In genomic region chr1:24047101-24047459, GRCh38 we compare ENCODE assay signal across 10 cellular contexts.
A peak's percentile ranks its signal among the peaks of the same experiment; 100 is the strongest.
DNase-seq lines count a peak whose midpoint lies in the region; ATAC-seq, FAIRE-seq and TF ChIP-seq lines count a peak whose summit lies in the region.
"Had no signal": no experiment of that assay in that cellular context is flagged by ENCODE, and none has a peak within 500 bp of the region (broad histone marks: within the 10 kb centered on the region; RNA-seq: fewer than 3 reads in every experiment).

No MANE protein-coding gene starts in this region.

- peak overlapping the region; percentile 85 for H3K4me2 ChIP-seq in A549
- H3K4me2 ChIP-seq in H1 (ENCODE audit: insufficient read depth in 1 of 2, low read depth in 2 of 2, low read length in 2 of 2) = no peak overlapping the region

- CTCF ChIA-PET in A549 (lab: Yijun Ruan, JAX) = interaction anchor here (0.6 kb wide), 2 partner anchors 237 to 288 kb away, joined by 3 read pairs; no protein-coding TSS in a partner anchor
- CTCF ChIA-PET in H1 (lab: Charles Lee; ENCODE audit: partially characterized antibody) = interaction anchor here (0.7 to 1.2 kb wide), 2 partner anchors 25 to 28 kb away, joined by 3 read pairs; no protein-coding TSS in a partner anchor

- H3K4me3 ChIP-seq in A549 = no peak overlapping the region
- H3K4me3 ChIP-seq in H1 (ENCODE audit: extremely low read depth in 1 of 4, insufficient read depth in 2 of 4, low read depth in 3 of 4, low read length in 4 of 4) = no peak overlapping the region
- no peak overlapping the region for H3K4me3 ChIP-seq in testis

- H3K23ac ChIP-seq in H1 (ENCODE audit: insufficient read length) = no peak overlapping the region

- peak overlapping the region; percentile 82 for H4K8ac ChIP-seq in H1 (ENCODE audit: extremely low read depth, insufficient read depth, low read length)

- no peak overlapping the region for H3K18ac ChIP-seq in H1 (ENCODE audit: extremely low read depth, low read length)

- peak; percentile 81 to 91 for ATAC-seq in A549
- ATAC-seq in HG03457 (IDR thresholded peaks at IDR 0.05; ENCODE audit: unreplicated experiment) = no peak

- H3K4me3 Mint-ChIP-seq in mesothelial cell of epicardium = no peak overlapping the region
- H3K4me3 Mint-ChIP-seq: T-helper 1 cell treated with Interleukin-12 subunit alpha and Interleukin-12 subunit beta and Interleukin-4 antibody, amounts not matched to agents 30 μg/mL and 1 μg/mL, for 36 hours had no signal

- peak overlapping the region; percentile 50 for H3K27ac Mint-ChIP-seq in mesothelial cell of epicardium
- H3K27ac Mint-ChIP-seq: T-helper 1 cell treated with Interleukin-12 subunit alpha and Interleukin-12 subunit beta and Interleukin-4 antibody, amounts not matched to agents 30 μg/mL and 1 μg/mL, for 36 hours had no signal

- TF ChIP-seq CTCF in A549 (IDR thresholded peaks at IDR 0.05) (no peak), H1 (IDR thresholded peaks at IDR 0.05; ENCODE audit: control extremely low read depth in 1 of 3, insufficient read depth in 1 of 3, low read depth in 1 of 3, low read length in 3 of 3) (no peak), mesothelial cell of epicardium (IDR thresholded peaks at IDR 0.05; ENCODE audit: unreplicated experiment) (no peak), testis (IDR thresholded peaks at IDR 0.05) (no peak)

- no peak for TF ChIP-seq EP300 in A549 (IDR thresholded peaks at IDR 0.05)
- TF ChIP-seq EP300 in H1 (IDR thresholded peaks at IDR 0.05; ENCODE audit: borderline replicate concordance in 1 of 2, low read depth in 2 of 2, low read length in 2 of 2) = no peak

- H3K9me3 Mint-ChIP-seq in mesothelial cell of epicardium = no peaks in the 10 kb centered on the region
- H3K9me3 Mint-ChIP-seq: T-helper 1 cell treated with Interleukin-12 subunit alpha and Interleukin-12 subunit beta and Interleukin-4 antibody, amounts not matched to agents 30 μg/mL and 1 μg/mL, for 36 hours had no signal

- H3K36me3 ChIP-seq in H1 (ENCODE audit: control insufficient read depth in 2 of 4, insufficient read depth in 4 of 4, low read length in 3 of 4) (no peaks in the 10 kb centered on the region), testis (ENCODE audit: low read depth, missing control alignments) (no peaks in the 10 kb centered on the region)

- H3K4me1 ChIP-seq in A549 (peaks cover 31% of the 10 kb centered on the region), H1 (replicated peaks in 1 of 4; ENCODE audit: control insufficient read depth in 3 of 4, insufficient read depth in 4 of 4, low read length in 3 of 4) (no peaks in the 10 kb centered on the region; a peak in 1 of 7 replicates), testis (peaks cover 12% of the 10 kb centered on the region)

- no peak for FAIRE-seq in A549 (lab: Jason Lieb, UNC)
- FAIRE-seq in H1 (lab: Jason Lieb, UNC) = no peak

- no peak overlapping the region for H2BK15ac ChIP-seq in H1 (ENCODE audit: low read length)

- H3K27ac ChIP-seq in A549 = peak overlapping the region; percentile 77 to 89
- no peak overlapping the region for H3K27ac ChIP-seq in H1 (ENCODE audit: low read depth, low read length)
- H3K27ac ChIP-seq in testis = no peak overlapping the region

- no peaks in the 10 kb centered on the region for H3K23me2 ChIP-seq in H1 (ENCODE audit: low read depth, low read length)

- no peak overlapping the region for H2AK5ac ChIP-seq in H1 (ENCODE audit: low read depth, low read length)

- H4K91ac ChIP-seq in H1 (replicated peaks; ENCODE audit: insufficient read length, low read length) = no peak overlapping the region

- peaks cover 32% of the 10 kb centered on the region for H3K4me1 Mint-ChIP-seq in mesothelial cell of epicardium

- H3K14ac ChIP-seq in H1 (ENCODE audit: insufficient read length) = no peak overlapping the region

- no peaks in the 10 kb centered on the region for H3K79me2 ChIP-seq in H1 (ENCODE audit: control insufficient read depth in 1 of 2, insufficient read depth in 2 of 2, low read length in 2 of 2)

- H2BK120ac ChIP-seq in H1 (replicated peaks; ENCODE audit: low read depth, low read length) = no peak overlapping the region

- H3K27me3 Mint-ChIP-seq in mesothelial cell of epicardium (ENCODE audit: low read depth) = no peaks in the 10 kb centered on the region

- DNase-seq in A549 (ENCODE audit: low read depth in 1 of 2, low spot score in 1 of 2) = peak; percentile 58 to 73
- peak; percentile 86 for DNase-seq in M059J (ENCODE audit: low read depth)
- DNase-seq in H1 (ENCODE audit: low read depth in 1 of 2, low spot score in 2 of 2) = no peak
- DNase-seq in mesothelial cell of epicardium (ENCODE audit: low spot score in 2 of 2, unreplicated experiment in 2 of 2) = no peak
- DNase-seq in SW 1271 (lab: John Stamatoyannopoulos, UW) = no peak
- no peak for DNase-seq in testis
- DNase-seq in NCI-H1436 treated with DMSO at 0.1 percent for 48 hours (lab: John Stamatoyannopoulos, UW) = no peak
- DNase-seq: activated T-cell treated with anti-CD3 and anti-CD28 coated beads, Interleukin-2, amount 50 U/mL, for 48 hours had no signal

- POLR2A ChIA-PET in A549 (lab: Yijun Ruan, JAX) = interaction anchor here (1.4 to 2.1 kb wide), 2 partner anchors 67 to 95 kb away, joined by 3 to 7 read pairs; partner anchors contain the start of gene SRSF10
- POLR2A ChIA-PET in H1 (lab: Charles Lee; ENCODE audit: partially characterized antibody) = interaction anchor here (1.2 kb wide), 1 partner anchor 67 kb away, joined by 3 read pairs; the partner anchor contains the start of gene SRSF10

- no peak overlapping the region for H3K56ac ChIP-seq in H1 (replicated peaks; ENCODE audit: insufficient read length, low read depth, low read length)

- H3K9me3 ChIP-seq in A549 (no peaks in the 10 kb centered on the region), H1 (ENCODE audit: insufficient read depth in 2 of 2, low read depth in 1 of 2, low read length in 1 of 2) (no peaks in the 10 kb centered on the region), testis (no peaks in the 10 kb centered on the region)

- H2BK20ac ChIP-seq in H1 (ENCODE audit: low read length) = no peak overlapping the region

- no peaks in the 10 kb centered on the region for H3K36me3 Mint-ChIP-seq in mesothelial cell of epicardium

- no peak overlapping the region for H2AFZ ChIP-seq in H1 (ENCODE audit: low read length)

- no peak overlapping the region for H4K5ac ChIP-seq in H1 (ENCODE audit: insufficient read length, low read depth, low read length)

- H2BK12ac ChIP-seq in H1 (ENCODE audit: low read depth, low read length) = no peak overlapping the region

- TF ChIP-seq POLR2A in A549 (IDR thresholded peaks at IDR 0.05; ENCODE audit: low read length) (no peak), H1 (IDR thresholded peaks at IDR 0.05; ENCODE audit: control extremely low read depth in 1 of 2, low read depth in 2 of 2, low read length in 2 of 2) (no peak), testis (IDR thresholded peaks at IDR 0.05) (no peak)

- H3K4ac ChIP-seq in H1 (replicated peaks; ENCODE audit: insufficient read length, low read depth, low read length) = no peak overlapping the region

- intact Hi-C loops in testis (cut with DNase I; ENCODE audit: low total_unique reads) = no loop called here

- no peak overlapping the region for H2BK5ac ChIP-seq in H1 (ENCODE audit: low read depth, low read length)

- no peak overlapping the region for H3K9ac ChIP-seq in H1 (replicated peaks in 1 of 4; ENCODE audit: extremely low read depth in 1 of 4, low read depth in 3 of 4, low read length in 3 of 4)

- TF ChIP-seq RAD21 in A549 (conservative IDR thresholded peaks at IDR 0.05 in 1 of 2, IDR thresholded peaks at IDR 0.05 in 1 of 2) (no peak), H1 (IDR thresholded peaks at IDR 0.05 in 1 of 2, conservative IDR thresholded peaks at IDR 0.05 in 1 of 2; ENCODE audit: low read depth in 2 of 2, low read length in 2 of 2) (no peak)

- H4K20me1 ChIP-seq in H1 (replicated peaks in 1 of 2; ENCODE audit: control insufficient read depth in 1 of 2, insufficient read depth in 2 of 2, low read length in 2 of 2) = no peaks in the 10 kb centered on the region

- H3K27me3 ChIP-seq in H1 (replicated peaks in 1 of 4; ENCODE audit: control insufficient read depth in 3 of 4, extremely low read depth in 1 of 4, insufficient read depth in 3 of 4, low read length in 3 of 4) (no peaks in the 10 kb centered on the region), testis (no peaks in the 10 kb centered on the region)

- no peaks in the 10 kb centered on the region for H3K79me1 ChIP-seq in H1 (ENCODE audit: low read depth, low read length)

- 10% methylated on average over 3 of the region's 3 CpGs for WGBS in A549 (ENCODE audit: missing lambda C conversion rate)
- WGBS in H1 (ENCODE audit: extremely low coverage in 1 of 2, insufficient coverage in 1 of 2, insufficient read length in 1 of 2, insufficient replicate concordance in 2 of 2, low coverage in 1 of 2, low lambda C conversion rate in 2 of 2, missing lambda C conversion rate in 1 of 2), 2 experiments = 83% methylated on average over 3 of the region's 3 CpGs; no CpG with 5 or more reads in 1 of the 2 experiments
- 54 to 71% methylated on average over 3 of the region's 3 CpGs for WGBS in testis, 2 donors

TF ChIP-seq in A549, 52 proteins besides CTCF, POLR2A, EP300 and RAD21:
- TF ChIP-seq NR3C1 (IDR thresholded peaks at IDR 0.05) (no peak), ZNF302 (CRISPR knock-in tag; IDR thresholded peaks at IDR 0.05) (no peak), NFE2L2 (conservative IDR thresholded peaks at IDR 0.05; ENCODE audit: low read length) (no peak), FOSL2 (IDR thresholded peaks at IDR 0.05) (0 out of 2 replicates have a peak, but pooled peaks have one; percentile 25), FOSL2 (CRISPR knock-in tag; IDR thresholded peaks at IDR 0.05) (peak; percentile 69), CBX2 (IDR thresholded peaks at IDR 0.05; ENCODE audit: borderline replicate concordance, low read depth) (no peak)
TF ChIP-seq in A549: peak in this region for 1.

TF ChIP-seq in H1, 55 proteins besides CTCF, POLR2A, EP300 and RAD21 (continues in another document):
- TF ChIP-seq SIN3A (conservative IDR thresholded peaks at IDR 0.05 in 1 of 2, IDR thresholded peaks at IDR 0.05 in 1 of 2; ENCODE audit: low read depth in 1 of 2, low read length in 2 of 2) (no peak), NANOG (IDR thresholded peaks at IDR 0.05; ENCODE audit: insufficient read depth, low read depth, low read length, poor library complexity, severe bottlenecking) (no peak), RXRA (IDR thresholded peaks at IDR 0.05; ENCODE audit: insufficient read depth, low read depth, low read length) (no peak), MAX (IDR thresholded peaks at IDR 0.05) (no peak), SP2 (IDR thresholded peaks at IDR 0.05; ENCODE audit: low read length) (no peak), SIRT6 (IDR thresholded peaks at IDR 0.05; ENCODE audit: low read length) (no peak), SIX5 (IDR thresholded peaks at IDR 0.05; ENCODE audit: low read depth, low read length) (no peak)

Comparison
In these comparisons a context has a peak if more than half of its experiments do, and no peak if none do; other contexts are left out.
1. DNase-seq: peak in A549 (2 of 2) and M059J (single experiment); none in H1 (0 of 2), mesothelial cell of epicardium (0 of 2), SW 1271 (0 of 2), testis (single experiment) and NCI-H1436 treated with DMSO at 0.1 percent for 48 hours (single experiment).
2. H3K27ac ChIP-seq: peak in A549 (2 of 2); none in H1 (single experiment) and testis (0 of 2).